Comparison of ENCODE assay signal across 15 cellular contexts in the genomic region with DNA sequence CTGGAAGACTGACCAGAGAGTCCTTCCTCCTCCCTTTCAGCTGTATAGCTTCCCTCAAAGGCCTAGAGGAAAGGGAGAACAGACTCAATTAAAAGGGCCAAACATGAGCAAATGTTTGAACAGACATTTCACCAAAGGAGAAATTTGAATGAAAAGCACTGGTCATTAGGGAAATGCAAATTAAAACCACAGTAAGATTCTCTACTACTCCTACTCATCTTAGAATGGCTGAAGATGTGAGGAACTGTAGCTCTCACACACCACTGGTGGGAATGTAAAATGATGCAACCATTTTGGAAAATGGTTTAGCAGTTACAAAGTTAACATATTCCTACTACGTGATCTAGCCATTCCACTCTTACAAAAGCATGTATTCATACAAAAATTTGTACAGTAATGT.
"Had no signal": no experiment of that assay in that cellular context is flagged by ENCODE, and none has a peak within 500 bp of the region (broad histone marks: within the 10 kb centered on the region; RNA-seq: fewer than 3 reads in every experiment).

No MANE protein-coding gene starts in this region.

- H3K4me3 Mint-ChIP-seq: activated CD4-positive, alpha-beta memory T cell treated with anti-CD3 and anti-CD28 coated beads for 36 hours; activated T-cell treated with anti-CD3 and anti-CD28 coated beads, Interleukin-2, amount 50 U/mL, for 24 hours; natural killer cell had no signal

- H3K4me1 ChIP-seq: colonic mucosa had no signal

- FAIRE-seq: endometrium, kidney had no signal

- DNase-seq: activated CD4-positive, alpha-beta memory T cell treated with anti-CD3 and anti-CD28 coated beads for 36 hours; activated effector memory CD4-positive, alpha-beta T cell treated with anti-CD3 and anti-CD28 coated beads, Interleukin-2, amount 50 U/mL, for 16 hours; activated T-cell treated with anti-CD3 and anti-CD28 coated beads, Interleukin-2, amount 50 U/mL, for 24 hours; central memory CD4-positive, alpha-beta T cell; colonic mucosa; hypothalamus; kidney; left lung; natural killer cell; stimulated activated CD4-positive, alpha-beta T cell treated with anti-CD3 and anti-CD28 coated beads, Interleukin-12 subunit alpha, Interleukin-12 subunit beta, amount 100 ng/mL, for 4 hours; stimulated activated CD4-positive, alpha-beta T cell treated with anti-CD3 and anti-CD28 coated beads, Interleukin-2, amount 100 ng/mL, for 24 hours; T-helper 9 cell had no signal

- H3K4me3 ChIP-seq: colonic mucosa, left lung had no signal

- H3K36me3 ChIP-seq: colonic mucosa, left lung, neutrophil had no signal

- H3K9me3 ChIP-seq: colonic mucosa, neutrophil had no signal

- ATAC-seq: activated naive CD4-positive, alpha-beta T cell treated with anti-CD3 and anti-CD28 coated beads, Interleukin-2, amount 50 U/mL, for 72 hours; left lung; natural killer cell had no signal

- H3K27me3 ChIP-seq: colonic mucosa, left lung, neutrophil had no signal

- H3K27ac ChIP-seq: colonic mucosa, left lung, neutrophil had no signal

- H3K27ac Mint-ChIP-seq: activated CD4-positive, alpha-beta memory T cell treated with anti-CD3 and anti-CD28 coated beads for 36 hours; activated naive CD4-positive, alpha-beta T cell treated with anti-CD3 and anti-CD28 coated beads, Interleukin-2, amount 50 U/mL, for 72 hours; activated T-cell treated with anti-CD3 and anti-CD28 coated beads, Interleukin-2, amount 50 U/mL, for 24 hours; natural killer cell had no signal

- H3K27me3 Mint-ChIP-seq: activated CD4-positive, alpha-beta memory T cell treated with anti-CD3 and anti-CD28 coated beads for 36 hours; activated T-cell treated with anti-CD3 and anti-CD28 coated beads, Interleukin-2, amount 50 U/mL, for 24 hours had no signal
